ENCODE assay signal across 3 cellular contexts in genomic region chr2:113465770-113466169, GRCh38. TPM values are rescaled to one million over a fixed set of nuclear protein-coding genes. Genes with fewer than 3 reads are reported as not detected.
"Had no signal": no experiment of that assay in that cellular context is flagged by ENCODE, and none has a peak within 500 bp of the region (broad histone marks: within the 10 kb centered on the region; RNA-seq: fewer than 3 reads in every experiment).

No MANE protein-coding gene starts in this region.

RNA-seq across cellular contexts. Expression of gene FOXD4L1, which starts 32.7 kb away (rescaled TPM):
- total RNA-seq: Right ventricle myocardium inferior, RPMI7951, SJSA1 had no signal
